8 cellular contexts compared by ENCODE assay signal in the genomic region with DNA sequence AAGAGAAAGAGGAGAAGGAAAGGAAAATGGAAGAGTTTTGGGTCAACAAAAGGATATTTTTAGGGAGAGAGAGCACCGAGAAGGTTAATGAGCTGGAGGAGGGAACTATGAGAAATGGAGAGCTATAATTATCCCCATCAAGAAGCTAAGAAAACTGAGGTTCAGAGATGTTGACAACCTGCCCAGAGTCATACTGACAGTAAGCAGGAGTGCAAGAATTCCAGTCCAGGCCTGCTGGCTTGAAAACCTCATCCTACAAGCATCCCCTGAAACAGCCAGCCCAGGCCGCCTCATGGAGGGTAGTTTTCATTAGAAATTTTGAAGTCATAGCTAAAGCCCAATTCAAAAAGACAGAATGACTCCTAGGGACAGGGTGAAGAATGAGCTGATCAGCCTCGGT.
"Had no signal": no experiment of that assay in that cellular context is flagged by ENCODE, and none has a peak within 500 bp of the region (broad histone marks: within the 10 kb centered on the region; RNA-seq: fewer than 3 reads in every experiment).

No MANE protein-coding gene starts in this region.

- H3K9ac ChIP-seq: GM23248 had no signal

- H3K4me3 Mint-ChIP-seq: HFFc6 had no signal

- ATAC-seq: HCT116, K562 had no signal

- H3K27ac ChIP-seq: GM23248 had no signal

- H3K36me3 ChIP-seq: HAP-1 had no signal

- DNase-seq: GM23248, GOT3, H7, HFFc6, IMR-90 had no signal

- H3K4me3 ChIP-seq: GM23248, HAP-1, K562 had no signal

- H3K4me1 ChIP-seq: HAP-1 had no signal

- H3K9me3 ChIP-seq: HAP-1 had no signal

- H3K9me3 Mint-ChIP-seq: HFFc6 had no signal

- H3K27ac Mint-ChIP-seq: HFFc6 had no signal
